ENCODE assay signal across 16 cellular contexts in genomic region chr14:77035267-77035666, GRCh38. TPM values are rescaled to one million over a fixed set of nuclear protein-coding genes. Genes with fewer than 3 reads are reported as not detected.
A peak's percentile ranks its signal among the peaks of the same experiment; 100 is the strongest.
DNase-seq lines count a peak whose midpoint lies in the region; ATAC-seq and TF ChIP-seq lines count a peak whose summit lies in the region.
"Had no signal": no experiment of that assay in that cellular context is flagged by ENCODE, and none has a peak within 500 bp of the region (broad histone marks: within the 10 kb centered on the region; RNA-seq: fewer than 3 reads in every experiment).

No MANE protein-coding gene starts in this region.

- H3K9me3 Mint-ChIP-seq in activated B cell treated with CpG ODN at 0.5 μM for 24 hours = no peaks in the 10 kb centered on the region

- CTCF ChIA-PET in activated B cell treated with CpG ODN at 0.5 μM for 24 hours (lab: Charles Lee) = no interaction called here

- peaks cover 69% of the 10 kb centered on the region for H3K4me1 Mint-ChIP-seq in activated B cell treated with CpG ODN at 0.5 μM for 24 hours

- TF ChIP-seq POLR2A in heart left ventricle (IDR thresholded peaks at IDR 0.05) (no peak), upper lobe of left lung (IDR thresholded peaks at IDR 0.05) (no peak)

- H3K18ac ChIP-seq in mesendoderm (ENCODE audit: low read length) = no peak overlapping the region

- H3K27me3 Mint-ChIP-seq in activated B cell treated with CpG ODN at 0.5 μM for 24 hours = no peaks in the 10 kb centered on the region

- H3K36me3 ChIP-seq in heart left ventricle (no peaks in the 10 kb centered on the region), mesendoderm (ENCODE audit: control insufficient read depth, insufficient read depth, low read length) (no peaks in the 10 kb centered on the region), upper lobe of left lung (no peaks in the 10 kb centered on the region)

- no peak for ATAC-seq in heart left ventricle
- ATAC-seq in Right ventricle myocardium superior (ENCODE audit: poor library complexity) = no peak
- no peak for ATAC-seq in activated B cell treated with CpG ODN at 0.5 μM for 24 hours (ENCODE audit: low read depth)
- no peak for ATAC-seq in upper lobe of left lung (ENCODE audit: low FRiP score in 2 of 2)

- H3K56ac ChIP-seq in mesendoderm (ENCODE audit: low read length) = no peak overlapping the region

- no peak overlapping the region for H3K23ac ChIP-seq in mesendoderm (ENCODE audit: low read length)

- no peak overlapping the region for H2BK5ac ChIP-seq in mesendoderm (ENCODE audit: low read length)

- whole genome bisulfite sequencing in heart left ventricle, 4 donors = 89 to 99% (median 89%) methylated on average over 4 of the region's 4 CpGs
- no CpG with 5 or more reads among the region's 4 CpGs for WGBS in mesendoderm (ENCODE audit: extremely low coverage, insufficient coverage, low lambda C conversion rate)
- 86 to 89% methylated on average over 4 of the region's 4 CpGs for WGBS in upper lobe of left lung, 2 donors

- H3K79me2 ChIP-seq in mesendoderm (ENCODE audit: control insufficient read depth, insufficient read depth, low read length) = no peaks in the 10 kb centered on the region

- no peaks in the 10 kb centered on the region for H3K36me3 Mint-ChIP-seq in activated B cell treated with CpG ODN at 0.5 μM for 24 hours (ENCODE audit: low read depth)

- no peak overlapping the region for H4K8ac ChIP-seq in mesendoderm (ENCODE audit: low read depth, low read length)

- no peak overlapping the region for H2BK120ac ChIP-seq in mesendoderm (ENCODE audit: low read depth, low read length)

- no peaks in the 10 kb centered on the region for H3K79me1 ChIP-seq in mesendoderm (ENCODE audit: low read length)

- no peak overlapping the region for H3K4me2 ChIP-seq in mesendoderm (ENCODE audit: low read length)

- H2AK5ac ChIP-seq in mesendoderm (ENCODE audit: low read length) = no peak overlapping the region

- peak overlapping the region; percentile 61 for H2BK15ac ChIP-seq in mesendoderm (replicated peaks; ENCODE audit: low read depth)

- DNase-seq in heart left ventricle = no peak
- no peak for DNase-seq in Right ventricle myocardium superior
- DNase-seq in activated B cell treated with CpG ODN at 0.5 μM for 24 hours = no peak
- no peak for DNase-seq in mesendoderm
- no peak for DNase-seq in upper lobe of left lung
- DNase-seq in UCSD-AML1 (lab: John Stamatoyannopoulos, UW; ENCODE audit: unreplicated experiment) = no peak
- DNase-seq in NCI-H345 treated with DMSO at 0.1 percent for 48 hours (lab: John Stamatoyannopoulos, UW; ENCODE audit: unreplicated experiment) = no peak
- no peak for DNase-seq in glomerular visceral epithelial cell (ENCODE audit: extremely low spot score)
- DNase-seq: activated effector memory CD4-positive, alpha-beta T cell treated with Interleukin-2 at 50 U/mL for 16 hours; C1 segment of cervical spinal cord; erythroblast; NCI-H1417 treated with DMSO at 0.1 percent for 48 hours; NCI-H526 treated with DMSO at 0.1 percent for 48 hours; SHP77 treated with DMSO at 0.1 percent for 48 hours; stimulated activated CD4-positive, alpha-beta T cell treated with anti-CD3 and anti-CD28 coated beads, Interleukin-4, amount 100 ng/mL, for 1 hour; stimulated activated naive CD4-positive, alpha-beta T cell treated with Interleukin-2 at 50 U/mL for 16 hours had no signal

- H4K5ac ChIP-seq in mesendoderm (ENCODE audit: low read length) = no peak overlapping the region

- no peak for TF ChIP-seq EP300 in upper lobe of left lung (IDR thresholded peaks at IDR 0.05)

- H3K27ac ChIP-seq in heart left ventricle = peak overlapping the region in 8 of 12 donors; percentile 22 to 100 (median 100)
- no peak overlapping the region for H3K27ac ChIP-seq in mesendoderm (ENCODE audit: low read depth, low read length)
- peak overlapping the region in 3 of 4 donors; percentile 99 to 100 (median 100) for H3K27ac ChIP-seq in upper lobe of left lung

- H3K4me3 ChIP-seq in heart left ventricle (no peak overlapping the region), mesendoderm (ENCODE audit: low read length) (no peak overlapping the region), upper lobe of left lung (no peak overlapping the region)

- no peak overlapping the region for H3K9ac ChIP-seq in mesendoderm (ENCODE audit: low read length)

- no peak overlapping the region for H3K4me3 Mint-ChIP-seq in activated B cell treated with CpG ODN at 0.5 μM for 24 hours

- no peaks in the 10 kb centered on the region for H3K9me3 ChIP-seq in heart left ventricle
- no peaks in the 10 kb centered on the region for H3K9me3 ChIP-seq in upper lobe of left lung

- H3K27ac Mint-ChIP-seq in activated B cell treated with CpG ODN at 0.5 μM for 24 hours = peak overlapping the region; percentile 41

- TF ChIP-seq CTCF in heart left ventricle (IDR thresholded peaks at IDR 0.05) (no peak), activated B cell treated with CpG ODN at 0.5 μM for 24 hours (IDR thresholded peaks at IDR 0.05) (no peak), upper lobe of left lung (IDR thresholded peaks at IDR 0.05) (no peak)

- intact Hi-C loops in heart left ventricle (cut with DNase I) (no loop called here), Right ventricle myocardium superior (cut with DNase I) (no loop called here), activated B cell treated with CpG ODN at 0.5 μM for 24 hours (cut with micrococcal nuclease) (loop anchor here (10.0 kb wide), 1 partner anchor 1490 kb away; no protein-coding TSS in a partner anchor)

- H3K27me3 ChIP-seq in heart left ventricle (no peaks in the 10 kb centered on the region), mesendoderm (ENCODE audit: insufficient read depth, low read length, poor library complexity) (no peaks in the 10 kb centered on the region), upper lobe of left lung (no peaks in the 10 kb centered on the region)

- POLR2A ChIA-PET in activated B cell treated with CpG ODN at 0.5 μM for 24 hours (lab: Charles Lee) = interaction anchor here (0.7 to 4.9 kb wide), 6 partner anchors 8 to 88 kb away, joined by 3 to 31 read pairs (median 10); no protein-coding TSS in a partner anchor

- H3K4ac ChIP-seq in mesendoderm (ENCODE audit: low read depth, low read length) = no peak overlapping the region

- H3K4me1 ChIP-seq in heart left ventricle (peaks cover 30 to 98% (median 70%) of the 10 kb centered on the region in 12 donors), mesendoderm (ENCODE audit: control insufficient read depth, low read depth, low read length) (peaks cover 16% of the 10 kb centered on the region), upper lobe of left lung (peaks cover 68 to 90% (median 80%) of the 10 kb centered on the region in 4 donors)

RNA-seq across cellular contexts. Expression of gene IRF2BPL, which starts 6.8 kb away (rescaled TPM):
- 10 to 100 TPM; 31.7 to 59.2 (median 36.7) TPM for total RNA-seq in heart left ventricle
- 10 to 100 TPM in 1 of 2 donors, 1 to 10 TPM in 1; 7.5 to 24.4 TPM for polyA plus RNA-seq in heart left ventricle
- total RNA-seq in Right ventricle myocardium superior = 38.8 TPM
- 14.0 and 14.5 TPM in 2 replicates for total RNA-seq in activated B cell treated with CpG ODN at 0.5 μM for 24 hours
- polyA plus RNA-seq in mesendoderm (2013, experiment 1 of 2) = 15.8 TPM
- polyA plus RNA-seq in mesendoderm (2013, experiment 2 of 2) = 15.9 TPM
- total RNA-seq in upper lobe of left lung = 100 to 1,000 TPM in 1 of 6 donors, 10 to 100 TPM in 5; 44.0 to 111 (median 49.6) TPM
